Comparison of ENCODE assay signal across 28 cellular contexts in the genomic region with DNA sequence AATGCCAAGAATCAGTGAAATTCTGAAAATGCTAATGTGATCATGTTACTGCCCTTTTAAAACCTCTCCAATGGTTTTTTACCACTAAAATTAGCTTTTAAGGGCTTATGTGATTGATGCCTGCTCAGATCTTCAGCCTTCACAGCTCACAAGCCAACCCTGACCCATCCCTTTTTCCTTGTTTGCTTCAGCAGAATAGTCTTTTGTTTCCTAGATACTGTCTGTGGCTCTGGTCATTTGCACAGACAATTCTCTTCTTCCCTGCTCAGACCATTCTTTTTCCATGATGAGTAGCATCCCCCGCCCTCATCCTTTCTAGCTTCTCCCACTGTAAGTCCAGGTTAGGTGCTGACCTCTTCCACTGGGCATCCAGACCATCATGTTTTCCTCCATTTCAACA.
"Had no signal": no experiment of that assay in that cellular context is flagged by ENCODE, and none has a peak within 500 bp of the region (broad histone marks: within the 10 kb centered on the region; RNA-seq: fewer than 3 reads in every experiment).

No MANE protein-coding gene starts in this region.

- H3K4me1 ChIP-seq: left lung, vagina had no signal

- H3K36me3 ChIP-seq: gastroesophageal sphincter, heart right ventricle, left lung, ovary, stomach, thyroid gland, vagina had no signal

- H3K27me3 ChIP-seq: gastroesophageal sphincter, heart right ventricle, left lung, ovary, stomach, thyroid gland, vagina had no signal

- DNase-seq: effector CD8-positive, alpha-beta T cell; endodermal cell; foreskin fibroblast; glutamatergic neuron; heart right ventricle; hippocampal formation; left cardiac atrium; mesendoderm; naive thymus-derived CD8-positive, alpha-beta T cell; occipital lobe; ovary; stimulated activated CD4-positive, alpha-beta T cell treated with anti-CD3 and anti-CD28 coated beads, Interleukin-12 subunit alpha, Interleukin-12 subunit beta, amount 100 ng/mL, for 4 hours; stimulated activated CD4-positive, alpha-beta T cell treated with anti-CD3 and anti-CD28 coated beads, Interleukin-1b, Interleukin-23, amount 100 ng/mL, for 48 hours; stimulated activated CD4-positive, alpha-beta T cell treated with anti-CD3 and anti-CD28 coated beads, Interleukin-4, amount 100 ng/mL, for 24 hours; stimulated activated naive CD4-positive, alpha-beta T cell treated with Interleukin-2 at 50 U/mL for 16 hours; stomach; thyroid gland; trophoblast cell had no signal

- FAIRE-seq: colon, islet of Langerhans had no signal

- H3K9me3 ChIP-seq: gastroesophageal sphincter, heart right ventricle, left lung, ovary, stomach, thyroid gland, vagina had no signal

- H3K4me2 ChIP-seq: smooth muscle cell had no signal

- H3K27ac ChIP-seq: epithelial cell of prostate, gastroesophageal sphincter, heart right ventricle, left lung, ovary, stomach, thyroid gland, vagina had no signal

- H3K4me3 ChIP-seq: gastroesophageal sphincter, heart right ventricle, left lung, ovary, smooth muscle cell, stomach, thyroid gland, vagina had no signal

- ATAC-seq: esophagus mucosa; gastroesophageal sphincter; heart right ventricle; left cardiac atrium; left lung; naive thymus-derived CD8-positive, alpha-beta T cell; sciatic nerve; stimulated activated effector memory CD8-positive, alpha-beta T cell treated with anti-CD3 and anti-CD28 coated beads, Interleukin-12 subunit alpha, Interleukin-12 subunit beta, amount 100 ng/mL, for 72 hours had no signal
